13 cellular contexts compared by ENCODE assay signal in genomic region chr5:143594913-143595818, GRCh38.
DNase-seq lines count a peak whose midpoint lies in the region; ATAC-seq, FAIRE-seq and TF ChIP-seq lines count a peak whose summit lies in the region.
"Had no signal": no experiment of that assay in that cellular context is flagged by ENCODE, and none has a peak within 500 bp of the region (broad histone marks: within the 10 kb centered on the region; RNA-seq: fewer than 3 reads in every experiment).

No MANE protein-coding gene starts in this region.

- ATAC-seq in activated CD4-positive, alpha-beta T cell treated with anti-CD3 and anti-CD28 coated beads for 36 hours: peak; percentile 31
- no peak for ATAC-seq in effector memory CD8-positive, alpha-beta T cell (replicated peaks)
- ATAC-seq: psoas muscle; stimulated activated naive B cell treated with anti-CD40 and anti-IgM and Interleukin-4, amounts not matched to agents 10 μg/mL and 1 μg/mL and 100 μg/mL, for 72 hours had no signal

- peak overlapping the region; percentile 14; the same call in 1 of the 2 replicates for H2BK5ac ChIP-seq in H1 (ENCODE audit: low read depth, low read length)

- H2BK20ac ChIP-seq in H1 (ENCODE audit: low read length): no peak overlapping the region

- no peak for TF ChIP-seq EP300 in H1 (IDR thresholded peaks at IDR 0.05; ENCODE audit: borderline replicate concordance in 1 of 2, low read depth in 2 of 2, low read length in 2 of 2)

- TF ChIP-seq RAD21 in H1 (IDR thresholded peaks at IDR 0.05 in 1 of 2, conservative IDR thresholded peaks at IDR 0.05 in 1 of 2; ENCODE audit: low read depth in 2 of 2, low read length in 2 of 2): no peak

- H3K23me2 ChIP-seq in H1 (ENCODE audit: low read depth, low read length): no peaks in the 10 kb centered on the region

- no peak overlapping the region for H2BK120ac ChIP-seq in H1 (replicated peaks; ENCODE audit: low read depth, low read length)

- H4K91ac ChIP-seq in H1 (replicated peaks; ENCODE audit: insufficient read length, low read length): no peak overlapping the region

- CTCF ChIA-PET in activated CD4-positive, alpha-beta T cell treated with anti-CD3 and anti-CD28 coated beads for 36 hours (lab: Charles Lee): no interaction called here
- CTCF ChIA-PET in H1 (lab: Charles Lee; ENCODE audit: partially characterized antibody): interaction anchor here (0.6 kb wide), 1 partner anchor 112 kb away, joined by 3 read pairs; no protein-coding TSS in a partner anchor

- H3K9me3 Mint-ChIP-seq in activated CD4-positive, alpha-beta T cell treated with anti-CD3 and anti-CD28 coated beads for 36 hours (ENCODE audit: low read depth): peaks cover 5% of the 10 kb centered on the region
- no peaks in the 10 kb centered on the region for H3K9me3 Mint-ChIP-seq in effector memory CD8-positive, alpha-beta T cell

- H3K36me3 Mint-ChIP-seq in activated CD4-positive, alpha-beta T cell treated with anti-CD3 and anti-CD28 coated beads for 36 hours (ENCODE audit: low read depth): no peaks in the 10 kb centered on the region
- H3K36me3 Mint-ChIP-seq in effector memory CD8-positive, alpha-beta T cell (ENCODE audit: insufficient read depth): no peaks in the 10 kb centered on the region
- H3K36me3 Mint-ChIP-seq: stimulated activated naive B cell treated with anti-CD40 and anti-IgM and Interleukin-4, amounts not matched to agents 10 μg/mL and 1 μg/mL and 100 μg/mL, for 72 hours had no signal

- H3K79me2 ChIP-seq in H1 (ENCODE audit: control insufficient read depth in 1 of 2, insufficient read depth in 2 of 2, low read length in 2 of 2) (no peaks in the 10 kb centered on the region), smooth muscle cell (ENCODE audit: low read depth) (no peaks in the 10 kb centered on the region)

- no peak for TF ChIP-seq POLR2A in H1 (IDR thresholded peaks at IDR 0.05; ENCODE audit: control extremely low read depth in 1 of 2, low read depth in 2 of 2, low read length in 2 of 2)

- no peak overlapping the region for H4K8ac ChIP-seq in H1 (ENCODE audit: extremely low read depth, insufficient read depth, low read length)

- peak overlapping the region; percentile 86; the same call in 1 of the 2 replicates for H2AFZ ChIP-seq in H1 (ENCODE audit: low read length)
- H2AFZ ChIP-seq in smooth muscle cell (ENCODE audit: low read depth): peak overlapping the region; percentile 89

- no peak overlapping the region for H3K4ac ChIP-seq in H1 (replicated peaks; ENCODE audit: insufficient read length, low read depth, low read length)

- H3K23ac ChIP-seq in H1 (ENCODE audit: insufficient read length): no peak overlapping the region

- H3K9me3 ChIP-seq in H1 (ENCODE audit: insufficient read depth in 2 of 2, low read depth in 1 of 2, low read length in 1 of 2) (no peaks in the 10 kb centered on the region), smooth muscle cell (replicated peaks; ENCODE audit: low read depth) (no peaks in the 10 kb centered on the region)
- H3K9me3 ChIP-seq: psoas muscle had no signal

- no peak overlapping the region for H2AK5ac ChIP-seq in H1 (ENCODE audit: low read depth, low read length)

- DNase-seq in activated CD4-positive, alpha-beta T cell treated with anti-CD3 and anti-CD28 coated beads for 36 hours: no peak
- DNase-seq in activated CD4-positive, alpha-beta T cell treated with anti-CD3 and anti-CD28 coated beads for 48 hours: no peak
- DNase-seq in NCI-H345 treated with DMSO at 0.1 percent for 48 hours (lab: John Stamatoyannopoulos, UW; ENCODE audit: unreplicated experiment) (peak; percentile 94), H1 (ENCODE audit: low read depth in 1 of 2, low spot score in 2 of 2) (no peak), smooth muscle cell (lab: John Stamatoyannopoulos, UW; ENCODE audit: unreplicated experiment) (no peak), cerebellar cortex (ENCODE audit: low spot score) (no peak), middle frontal gyrus (ENCODE audit: extremely low spot score, low spot score) (no peak)
- DNase-seq in effector memory CD8-positive, alpha-beta T cell: no peak
- DNase-seq: activated B cell treated with CpG ODN at 0.5 μM for 24 hours; amniotic stem cell; NCI-H2107; psoas muscle; stimulated activated naive B cell treated with anti-CD40 and anti-IgM and Interleukin-4, amounts not matched to agents 10 μg/mL and 1 μg/mL and 100 μg/mL, for 72 hours had no signal

- no peak overlapping the region for H2BK15ac ChIP-seq in H1 (ENCODE audit: low read length)

- no peaks in the 10 kb centered on the region for H3K36me3 ChIP-seq in H1 (ENCODE audit: control insufficient read depth in 2 of 4, insufficient read depth in 4 of 4, low read length in 3 of 4)
- H3K36me3 ChIP-seq in smooth muscle cell (ENCODE audit: low read depth): no peaks in the 10 kb centered on the region

- H4K20me1 ChIP-seq in H1 (replicated peaks in 1 of 2; ENCODE audit: control insufficient read depth in 1 of 2, insufficient read depth in 2 of 2, low read length in 2 of 2) (no peaks in the 10 kb centered on the region), smooth muscle cell (ENCODE audit: low read depth) (no peaks in the 10 kb centered on the region)

- H3K56ac ChIP-seq in H1 (replicated peaks; ENCODE audit: insufficient read length, low read depth, low read length): no peak overlapping the region

- no peak overlapping the region for H3K4me3 Mint-ChIP-seq in activated CD4-positive, alpha-beta T cell treated with anti-CD3 and anti-CD28 coated beads for 36 hours
- H3K4me3 Mint-ChIP-seq in effector memory CD8-positive, alpha-beta T cell: no peak overlapping the region
- H3K4me3 Mint-ChIP-seq: activated B cell treated with CpG ODN at 0.5 μM for 24 hours; stimulated activated naive B cell treated with anti-CD40 and anti-IgM and Interleukin-4, amounts not matched to agents 10 μg/mL and 1 μg/mL and 100 μg/mL, for 72 hours had no signal

- intact Hi-C loops in activated CD4-positive, alpha-beta T cell treated with anti-CD3 and anti-CD28 coated beads for 36 hours (cut with DNase I, micrococcal nuclease): loop anchor here in 1 of 2 experiments (10.0 kb wide), 1 partner anchor 490 kb away; no protein-coding TSS in a partner anchor

- H3K4me3 ChIP-seq in H1 (ENCODE audit: extremely low read depth in 1 of 4, insufficient read depth in 2 of 4, low read depth in 3 of 4, low read length in 4 of 4): no peak overlapping the region
- H3K4me3 ChIP-seq in smooth muscle cell: no peak overlapping the region
- H3K4me3 ChIP-seq: psoas muscle had no signal

- 91% methylated on average over 6 of the region's 6 CpGs; no CpG with 5 or more reads in 1 of the 2 experiments for WGBS in H1 (ENCODE audit: extremely low coverage in 1 of 2, insufficient coverage in 1 of 2, insufficient read length in 1 of 2, insufficient replicate concordance in 2 of 2, low coverage in 1 of 2, low lambda C conversion rate in 2 of 2, missing lambda C conversion rate in 1 of 2), 2 experiments
- WGBS in smooth muscle cell (ENCODE audit: low lambda C conversion rate): 63% methylated on average over 6 of the region's 6 CpGs

- peaks cover 5% of the 10 kb centered on the region for H3F3A ChIP-seq in smooth muscle cell (ENCODE audit: low read depth)

- H4K5ac ChIP-seq in H1 (ENCODE audit: insufficient read length, low read depth, low read length): no peak overlapping the region

- H3K4me2 ChIP-seq in H1 (ENCODE audit: insufficient read depth in 1 of 2, low read depth in 2 of 2, low read length in 2 of 2) (no peak overlapping the region), smooth muscle cell (peak overlapping the region; percentile 73)

- peaks cover 23% of the 10 kb centered on the region for H3K4me1 Mint-ChIP-seq in activated CD4-positive, alpha-beta T cell treated with anti-CD3 and anti-CD28 coated beads for 36 hours
- H3K4me1 Mint-ChIP-seq in effector memory CD8-positive, alpha-beta T cell (ENCODE audit: low read depth in 2 of 2): peaks cover 2 to 10% of the 10 kb centered on the region in 2 donors

- TF ChIP-seq CTCF in H1 (IDR thresholded peaks at IDR 0.05; ENCODE audit: control extremely low read depth in 1 of 3, insufficient read depth in 1 of 3, low read depth in 1 of 3, low read length in 3 of 3): no peak
- TF ChIP-seq CTCF in smooth muscle cell (IDR thresholded peaks at IDR 0.05; ENCODE audit: borderline replicate concordance, insufficient read depth, poor library complexity, severe bottlenecking): no peak

- H3K27ac ChIP-seq in H1 (ENCODE audit: low read depth, low read length) (no peak overlapping the region), smooth muscle cell (ENCODE audit: low read depth) (peak overlapping the region; percentile 89)
- H3K27ac ChIP-seq: psoas muscle had no signal

- FAIRE-seq in H1 (lab: Jason Lieb, UNC): no peak

- no peak overlapping the region for H3K18ac ChIP-seq in H1 (ENCODE audit: extremely low read depth, low read length)

- no peaks in the 10 kb centered on the region for H3K27me3 ChIP-seq in H1 (replicated peaks in 1 of 4; ENCODE audit: control insufficient read depth in 3 of 4, extremely low read depth in 1 of 4, insufficient read depth in 3 of 4, low read length in 3 of 4)
- H3K27me3 ChIP-seq in smooth muscle cell (ENCODE audit: low read depth): no peaks in the 10 kb centered on the region

- H3K4me1 ChIP-seq in H1 (replicated peaks in 1 of 4; ENCODE audit: control insufficient read depth in 3 of 4, insufficient read depth in 4 of 4, low read length in 3 of 4) (peaks cover 0 to 4% (median 0%) of the 10 kb centered on the region in 4 experiments; a peak in 1 of 7 replicates), smooth muscle cell (ENCODE audit: low read depth) (peaks cover 9% of the 10 kb centered on the region)
- H3K4me1 ChIP-seq: psoas muscle had no signal

- no peak overlapping the region for H3K27ac Mint-ChIP-seq in activated CD4-positive, alpha-beta T cell treated with anti-CD3 and anti-CD28 coated beads for 36 hours
- H3K27ac Mint-ChIP-seq in effector memory CD8-positive, alpha-beta T cell: no peak overlapping the region
- H3K27ac Mint-ChIP-seq: activated B cell treated with CpG ODN at 0.5 μM for 24 hours; stimulated activated naive B cell treated with anti-CD40 and anti-IgM and Interleukin-4, amounts not matched to agents 10 μg/mL and 1 μg/mL and 100 μg/mL, for 72 hours had no signal

- POLR2A ChIA-PET in activated CD4-positive, alpha-beta T cell treated with anti-CD3 and anti-CD28 coated beads for 36 hours (lab: Charles Lee): no interaction called here
- POLR2A ChIA-PET in H1 (lab: Charles Lee; ENCODE audit: partially characterized antibody): no interaction called here

- H3K9ac ChIP-seq in H1 (replicated peaks in 1 of 4; ENCODE audit: extremely low read depth in 1 of 4, low read depth in 3 of 4, low read length in 3 of 4) (no peak overlapping the region), smooth muscle cell (ENCODE audit: low read depth) (peak overlapping the region; percentile 69)

- H3K79me1 ChIP-seq in H1 (ENCODE audit: low read depth, low read length): no peaks in the 10 kb centered on the region

- H3K27me3 Mint-ChIP-seq in activated CD4-positive, alpha-beta T cell treated with anti-CD3 and anti-CD28 coated beads for 36 hours: no peaks in the 10 kb centered on the region
- H3K27me3 Mint-ChIP-seq in effector memory CD8-positive, alpha-beta T cell: no peaks in the 10 kb centered on the region
- H3K27me3 Mint-ChIP-seq: activated B cell treated with CpG ODN at 0.5 μM for 24 hours; stimulated activated naive B cell treated with anti-CD40 and anti-IgM and Interleukin-4, amounts not matched to agents 10 μg/mL and 1 μg/mL and 100 μg/mL, for 72 hours had no signal

- H2BK12ac ChIP-seq in H1 (ENCODE audit: low read depth, low read length): no peak overlapping the region

- no peak overlapping the region for H3K14ac ChIP-seq in H1 (ENCODE audit: insufficient read length)
